20 cellular contexts compared by ENCODE assay signal in genomic region chr14:34450542-34450915, GRCh38. TPM values are rescaled to one million over a fixed set of nuclear protein-coding genes. Genes with fewer than 3 reads are reported as not detected.
DNase-seq lines count a peak whose midpoint lies in the region; ATAC-seq, FAIRE-seq and TF ChIP-seq lines count a peak whose summit lies in the region.
"Had no signal": no experiment of that assay in that cellular context is flagged by ENCODE, and none has a peak within 500 bp of the region (broad histone marks: within the 10 kb centered on the region; RNA-seq: fewer than 3 reads in every experiment).

No MANE protein-coding gene starts in this region.

- H3K27ac ChIP-seq in A549 (no peak overlapping the region), colonic mucosa (peak overlapping the region; percentile 78), OCI-LY7 (ENCODE audit: low read depth, low read length, poor library complexity, severe bottlenecking) (no peak overlapping the region)
- H3K27ac ChIP-seq: HL-60, SJSA1, WERI-Rb-1 had no signal

- H3K4me3 ChIP-seq in A549 (no peak overlapping the region), colonic mucosa (no peak overlapping the region), OCI-LY7 (ENCODE audit: low read depth, low read length, poor library complexity, severe bottlenecking) (no peak overlapping the region)
- H3K4me3 ChIP-seq: SJSA1 had no signal

- H3K27me3 ChIP-seq in colonic mucosa, result no peaks in the 10 kb centered on the region
- H3K27me3 ChIP-seq: SJSA1 had no signal

- H3K36me3 ChIP-seq in colonic mucosa (no peaks in the 10 kb centered on the region), OCI-LY7 (ENCODE audit: insufficient read depth, low read length) (peaks cover 69% of the 10 kb centered on the region)

- no peak for FAIRE-seq in A549 (lab: Jason Lieb, UNC)

- intact Hi-C loops in colonic mucosa (cut with DNase I), result no loop called here
- intact Hi-C loops in OCI-LY7 (cut with micrococcal nuclease; ENCODE audit: unreplicated experiment), result no loop called here
- intact Hi-C loops in left cardiac atrium (cut with DNase I), result no loop called here

- BruUV-seq in OCI-LY7 (replicated peaks; lab: Mats Ljungman, UMichigan), result no TSS peak

- peak overlapping the region; percentile 33; the same call in 2 of the 3 replicates for H3K4me2 ChIP-seq in A549
- H3K4me2 ChIP-seq in OCI-LY7 (ENCODE audit: low read length), result no peak overlapping the region

- H4K20me1 ChIP-seq in OCI-LY7 (ENCODE audit: insufficient read depth, low read length), result no peaks in the 10 kb centered on the region

- CTCF ChIA-PET in A549 (lab: Yijun Ruan, JAX) (interaction anchor here (0.8 to 2.6 kb wide), 2 partner anchors 48 to 127 kb away, joined by 3 to 6 read pairs; no protein-coding TSS in a partner anchor), OCI-LY7 (lab: Charles Lee; ENCODE audit: unreplicated experiment) (no interaction called here)

- H3K79me2 ChIP-seq in OCI-LY7 (ENCODE audit: insufficient read depth, low read depth, low read length), result peaks cover 21% of the 10 kb centered on the region

- H3K4me1 ChIP-seq in A549 (peaks cover 49% of the 10 kb centered on the region), colonic mucosa (peaks cover 4% of the 10 kb centered on the region), OCI-LY7 (ENCODE audit: insufficient read depth, low read length, poor library complexity, severe bottlenecking) (peaks cover 5% of the 10 kb centered on the region)

- no peak for TF ChIP-seq POLR2A in A549 (IDR thresholded peaks at IDR 0.05; ENCODE audit: low read length)

- no peak overlapping the region for H3K9ac ChIP-seq in colonic mucosa (ENCODE audit: low read depth in 2 of 2, low read length in 2 of 2)

- ATAC-seq in A549 (no peak), HG03469 (IDR thresholded peaks at IDR 0.05; ENCODE audit: unreplicated experiment) (no peak), left cardiac atrium (no peak)
- ATAC-seq: effector memory CD8-positive, alpha-beta T cell; left ventricle myocardium superior had no signal

- DNase-seq in A549 (ENCODE audit: low read depth in 1 of 2, low spot score in 1 of 2) (no peak), NCI-H1105 treated with DMSO at 0.1 percent for 48 hours (lab: John Stamatoyannopoulos, UW) (peak; percentile 71), NCI-H345 (lab: John Stamatoyannopoulos, UW) (peak; percentile 98), colonic mucosa (no peak), OCI-LY7 (ENCODE audit: low spot score) (no peak), GOT3 (lab: John Stamatoyannopoulos, UW) (no peak), left cardiac atrium (no peak)
- DNase-seq: activated CD4-positive, alpha-beta memory T cell treated with anti-CD3 and anti-CD28 coated beads, Interleukin-2, amount 10 ng/mL, durations not matched to agents 7 days and 5 days; activated naive CD4-positive, alpha-beta T cell treated with anti-CD3 and anti-CD28 coated beads, Interleukin-2, amount 10 ng/mL, durations not matched to agents 7 days and 5 days; activated T-cell treated with anti-CD3 and anti-CD28 coated beads, Interleukin-2, amount 50 U/mL, for 1 hour; aorta; effector memory CD8-positive, alpha-beta T cell; left ventricle myocardium superior; MM.1S; NCI-H446; T-helper 2 cell; WERI-Rb-1 had no signal

- no peak for TF ChIP-seq EP300 in A549 (IDR thresholded peaks at IDR 0.05)

- H3K9me2 ChIP-seq in OCI-LY7 (ENCODE audit: insufficient read depth, low read length), result no peaks in the 10 kb centered on the region

- no peak for TF ChIP-seq RAD21 in A549 (conservative IDR thresholded peaks at IDR 0.05 in 1 of 2, IDR thresholded peaks at IDR 0.05 in 1 of 2)

- TF ChIP-seq CTCF in A549 (IDR thresholded peaks at IDR 0.05) (no peak), colonic mucosa (IDR thresholded peaks at IDR 0.05) (no peak), OCI-LY7 (conservative IDR thresholded peaks at IDR 0.05; ENCODE audit: low read length) (no peak)

- no peak overlapping the region for H2AFZ ChIP-seq in OCI-LY7 (ENCODE audit: low read length)

- POLR2A ChIA-PET in A549 (lab: Yijun Ruan, JAX), result interaction anchor here (1.5 kb wide), 1 partner anchor 47 kb away, joined by 3 read pairs; no protein-coding TSS in a partner anchor
- POLR2A ChIA-PET in OCI-LY7 (lab: Charles Lee), result interaction anchor here (1.0 kb wide), 1 partner anchor 15 kb away, joined by 3 read pairs; no protein-coding TSS in a partner anchor

- H3K9me3 ChIP-seq in A549 (no peaks in the 10 kb centered on the region), colonic mucosa (no peaks in the 10 kb centered on the region), OCI-LY7 (ENCODE audit: low read length) (no peaks in the 10 kb centered on the region)
- H3K9me3 ChIP-seq: SJSA1 had no signal

TF ChIP-seq in A549, 52 proteins besides CTCF, POLR2A, EP300 and RAD21:
- no peak for TF ChIP-seq USF2 (IDR thresholded peaks at IDR 0.05)
- TF ChIP-seq RARB (CRISPR knock-in tag; IDR thresholded peaks at IDR 0.05), result no peak
- TF ChIP-seq ZNF302 (CRISPR knock-in tag; IDR thresholded peaks at IDR 0.05), result no peak
- no peak for TF ChIP-seq TP53 (CRISPR knock-in tag; IDR thresholded peaks at IDR 0.05)
- no peak for TF ChIP-seq SMC3 (IDR thresholded peaks at IDR 0.05)
- no peak for TF ChIP-seq TFCP2L1 (CRISPR knock-in tag; IDR thresholded peaks at IDR 0.05)

RNA-seq across cellular contexts. Expression of gene SPTSSA, which starts 11.5 kb away (rescaled TPM):
- polyA plus RNA-seq in A549 (2011; rRNA removed), result 91.6 and 105 TPM in 2 replicates
- polyA plus RNA-seq in A549 (2012; cell fraction: cytosol; rRNA removed), result 70.8 and 71.7 TPM in 2 replicates
- polyA plus RNA-seq in A549 (2012; cell fraction: nucleus; rRNA removed), result 14.5 and 19.8 TPM in 2 replicates
- polyA plus RNA-seq in A549 (2017; fragmentation: RNase III; extraction: RNeasy Plus Mini Kit Qiagen cat#74134 plus additional on column Dnase treatment), result 35.6 to 68.0 TPM (median 65.3 TPM) in 3 replicates
- 31.5 and 37.6 TPM in 2 replicates for polyA minus RNA-seq in A549 (2011; rRNA and poly(A)+ RNA removed)
- 10 to 100 TPM; 35.3 to 60.9 TPM for total RNA-seq in colonic mucosa
- 6.4 and 8.7 TPM in 2 replicates for total RNA-seq in OCI-LY7 (2014; rRNA removed; shearing (Covaris generic))
- 17.9 and 19.0 TPM in 2 replicates for total RNA-seq in OCI-LY7 (2022)
- 10 to 100 TPM; 14.9 to 15.5 TPM for total RNA-seq in left cardiac atrium

Comparison
In these comparisons a context has a peak if more than half of its experiments do, and no peak if none do; other contexts are left out.
1. DNase-seq: peak in NCI-H1105 treated with DMSO at 0.1 percent for 48 hours (single experiment) and NCI-H345 (single experiment); none in A549 (0 of 2), colonic mucosa (single experiment), OCI-LY7 (single experiment), GOT3 (single experiment) and left cardiac atrium (single experiment).